12 cellular contexts compared by ENCODE assay signal in the genomic region with DNA sequence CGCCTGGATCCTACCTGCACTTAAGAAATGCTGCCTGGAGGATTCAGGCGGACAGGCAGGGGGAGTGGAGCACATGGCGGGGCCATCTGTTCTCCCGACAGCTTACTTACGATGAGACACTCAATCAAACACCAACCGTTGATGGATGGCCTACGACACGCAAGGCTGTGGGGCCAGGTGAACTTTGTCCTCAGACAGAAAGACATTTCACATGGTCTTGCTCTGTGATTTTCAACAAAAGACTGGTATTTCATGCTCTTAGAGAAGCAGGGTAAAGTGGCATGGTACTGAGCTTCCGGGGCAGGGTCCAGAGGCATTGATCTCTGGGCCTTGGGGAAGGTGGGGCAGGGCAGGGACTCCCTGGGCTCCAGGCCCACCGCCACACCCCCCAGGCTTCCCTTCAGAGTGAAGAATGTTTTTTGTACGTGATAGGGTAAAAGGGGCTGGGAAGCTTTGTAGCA.
"Had no signal": no experiment of that assay in that cellular context is flagged by ENCODE, and none has a peak within 500 bp of the region (broad histone marks: within the 10 kb centered on the region; RNA-seq: fewer than 3 reads in every experiment).

No MANE protein-coding gene starts in this region.

- H3K4me3 Mint-ChIP-seq: activated CD8-positive, alpha-beta memory T cell treated with anti-CD3 and anti-CD28 coated beads, Interleukin-2, amount 10 ng/mL, durations not matched to agents 7 days and 5 days; activated naive CD8-positive, alpha-beta T cell treated with anti-CD3 and anti-CD28 coated beads, Interleukin-2, amount 50 U/mL, for 24 hours; memory B cell; nephron had no signal

- H3K9me3 Mint-ChIP-seq: activated naive CD8-positive, alpha-beta T cell treated with anti-CD3 and anti-CD28 coated beads, Interleukin-2, amount 50 U/mL, for 24 hours; memory B cell; nephron had no signal

- H3K36me3 Mint-ChIP-seq: activated CD8-positive, alpha-beta memory T cell treated with anti-CD3 and anti-CD28 coated beads, Interleukin-2, amount 10 ng/mL, durations not matched to agents 7 days and 5 days; memory B cell had no signal

- H3K9me3 ChIP-seq: ascending aorta, left lung had no signal

- DNase-seq: activated CD8-positive, alpha-beta memory T cell treated with anti-CD3 and anti-CD28 coated beads, Interleukin-2, amount 10 ng/mL, durations not matched to agents 7 days and 5 days; activated naive CD4-positive, alpha-beta T cell treated with Interleukin-2 at 50 U/mL for 16 hours; activated naive CD8-positive, alpha-beta T cell treated with anti-CD3 and anti-CD28 coated beads, Interleukin-2, amount 50 U/mL, for 24 hours; effector CD4-positive, alpha-beta T cell; foreskin melanocyte; stimulated activated CD4-positive, alpha-beta T cell treated with anti-CD3 and anti-CD28 coated beads, Interleukin-4, amount 100 ng/mL, for 4 hours; T-helper 2 cell; trophoblast cell had no signal

- H3K27me3 ChIP-seq: ascending aorta had no signal

- ATAC-seq: activated CD8-positive, alpha-beta memory T cell treated with anti-CD3 and anti-CD28 coated beads, Interleukin-2, amount 10 ng/mL, durations not matched to agents 7 days and 5 days; activated naive CD8-positive, alpha-beta T cell treated with anti-CD3 and anti-CD28 coated beads, Interleukin-2, amount 50 U/mL, for 24 hours; left lung had no signal

- H3K27ac Mint-ChIP-seq: activated CD8-positive, alpha-beta memory T cell treated with anti-CD3 and anti-CD28 coated beads, Interleukin-2, amount 10 ng/mL, durations not matched to agents 7 days and 5 days; activated naive CD8-positive, alpha-beta T cell treated with anti-CD3 and anti-CD28 coated beads, Interleukin-2, amount 50 U/mL, for 24 hours; memory B cell; nephron had no signal

- H3K27ac ChIP-seq: ascending aorta, left lung had no signal

- H3K4me1 Mint-ChIP-seq: activated CD8-positive, alpha-beta memory T cell treated with anti-CD3 and anti-CD28 coated beads, Interleukin-2, amount 10 ng/mL, durations not matched to agents 7 days and 5 days; activated naive CD8-positive, alpha-beta T cell treated with anti-CD3 and anti-CD28 coated beads, Interleukin-2, amount 50 U/mL, for 24 hours; memory B cell; nephron had no signal
